Comparison of ENCODE assay signal across 23 cellular contexts in the genomic region with DNA sequence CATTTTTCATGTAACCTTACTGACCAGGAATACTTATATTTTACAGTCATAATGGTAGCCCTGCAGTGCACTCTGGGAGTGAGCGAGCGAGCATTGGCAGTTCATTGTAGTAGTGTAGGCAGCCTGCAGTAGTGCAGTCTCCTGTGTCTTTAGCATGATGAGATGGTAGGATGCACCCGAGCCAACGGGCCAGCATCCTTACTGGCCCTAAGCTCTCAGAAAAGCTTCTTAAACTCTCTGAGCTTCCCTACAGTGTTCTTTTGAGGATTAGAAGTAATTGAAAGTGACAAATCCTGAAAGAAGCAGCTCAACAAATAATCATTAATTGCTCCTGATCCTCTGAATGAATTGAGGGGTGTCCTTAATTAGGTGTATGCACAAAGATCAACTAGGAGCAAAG. TPM values are rescaled to one million over a fixed set of nuclear protein-coding genes. Genes with fewer than 3 reads are reported as not detected.
DNase-seq lines count a peak whose midpoint lies in the region; ATAC-seq, FAIRE-seq and TF ChIP-seq lines count a peak whose summit lies in the region.
"Had no signal": no experiment of that assay in that cellular context is flagged by ENCODE, and none has a peak within 500 bp of the region (broad histone marks: within the 10 kb centered on the region; RNA-seq: fewer than 3 reads in every experiment).

No MANE protein-coding gene starts in this region.

- ATAC-seq in GM23338 (peak; percentile 40; the same call in 2 of the 3 replicates), GM12878 (peak; percentile 61)
- ATAC-seq in activated T-cell treated with anti-CD3 and anti-CD28 coated beads, Interleukin-2, amount 50 U/mL, for 4 hours = no peak
- no peak for ATAC-seq in activated naive CD8-positive, alpha-beta T cell treated with anti-CD3 and anti-CD28 coated beads, Interleukin-2, amount 50 U/mL, for 24 hours
- ATAC-seq: SK-N-SH treated with all-trans-retinoic acid at 6 μM for 48 hours had no signal

- H3K9me3 ChIP-seq in OCI-LY1 (ENCODE audit: low read length) = no peaks in the 10 kb centered on the region
- no peaks in the 10 kb centered on the region for H3K9me3 ChIP-seq in GM12878 (replicated peaks; ENCODE audit: control insufficient read depth, insufficient read depth, low read length)
- H3K9me3 ChIP-seq in spleen = no peaks in the 10 kb centered on the region

- H3K4me3 ChIP-seq in GM23338 (no peak overlapping the region), OCI-LY1 (ENCODE audit: low read depth, low read length, poor library complexity, severe bottlenecking) (no peak overlapping the region), GM12878 (no peak overlapping the region), spleen (no peak overlapping the region)

- RAD21 ChIA-PET in GM12878 (lab: Charles Lee; ENCODE audit: unreplicated experiment) = interaction anchor here (0.6 to 2.5 kb wide), 8 partner anchors 10 to 223 kb away, joined by 3 to 6 read pairs (median 3); no protein-coding TSS in a partner anchor

- H3K4me3 Mint-ChIP-seq in GM23338 = no peak overlapping the region
- H3K4me3 Mint-ChIP-seq in activated T-cell treated with anti-CD3 and anti-CD28 coated beads, Interleukin-2, amount 50 U/mL, for 4 hours = no peak overlapping the region
- H3K4me3 Mint-ChIP-seq in activated naive CD8-positive, alpha-beta T cell treated with anti-CD3 and anti-CD28 coated beads, Interleukin-2, amount 50 U/mL, for 24 hours = no peak overlapping the region
- H3K4me3 Mint-ChIP-seq: CD14-positive monocyte had no signal

- no peaks in the 10 kb centered on the region for H4K20me1 ChIP-seq in GM23338 (replicated peaks; ENCODE audit: insufficient read depth)
- H4K20me1 ChIP-seq in OCI-LY1 (ENCODE audit: insufficient read depth, low read length) = no peaks in the 10 kb centered on the region
- H4K20me1 ChIP-seq in GM12878 (ENCODE audit: control insufficient read depth, insufficient read depth) = no peaks in the 10 kb centered on the region

- 87% methylated on average over 4 of the region's 4 CpGs for WGBS in GM12878 (ENCODE audit: insufficient coverage, insufficient replicate concordance, low lambda C conversion rate, missing lambda C conversion rate)
- WGBS in spleen, 5 donors = 85 to 91% (median 89%) methylated on average over 4 of the region's 4 CpGs

- H3K9ac ChIP-seq in OCI-LY1 (ENCODE audit: low read length) = no peak overlapping the region
- H3K9ac ChIP-seq in GM12878 (ENCODE audit: control insufficient read depth, insufficient read depth, low read length) = no peak overlapping the region

- no peak for TF ChIP-seq CTCF in GM23338 (conservative IDR thresholded peaks at IDR 0.05; ENCODE audit: low read depth in 2 of 2)
- TF ChIP-seq CTCF in OCI-LY1 (IDR thresholded peaks at IDR 0.05; ENCODE audit: low read length) = no peak
- TF ChIP-seq CTCF in GM12878 (IDR thresholded peaks at IDR 0.05 in 2 of 3, conservative IDR thresholded peaks at IDR 0.05 in 1 of 3; ENCODE audit: control insufficient read depth in 2 of 3, extremely low read depth in 1 of 3, insufficient read depth in 1 of 3, low read depth in 3 of 3, low read length in 3 of 3) = no peak
- no peak for TF ChIP-seq CTCF in spleen (IDR thresholded peaks at IDR 0.05 in 8 of 11, conservative IDR thresholded peaks at IDR 0.05 in 3 of 11)

- no peak for TF ChIP-seq RAD21 in GM12878 (IDR thresholded peaks at IDR 0.05; ENCODE audit: insufficient read depth, low read depth, low read length)

- H3K27ac Mint-ChIP-seq in GM23338 = no peak overlapping the region
- no peak overlapping the region for H3K27ac Mint-ChIP-seq in activated naive CD8-positive, alpha-beta T cell treated with anti-CD3 and anti-CD28 coated beads, Interleukin-2, amount 50 U/mL, for 24 hours

- CTCF ChIA-PET in GM12878 (lab: Yijun Ruan, JAX) = interaction anchor here (0.6 to 5.0 kb wide), 4 partner anchors 9 to 43 kb away, joined by 3 to 22 read pairs (median 3); no protein-coding TSS in a partner anchor

- DNase-seq in GM23338 (ENCODE audit: low spot score) = no peak
- DNase-seq in GM12878 (ENCODE audit: low read depth, low spot score) = no peak
- DNase-seq in spleen = no peak
- no peak for DNase-seq in A172 (ENCODE audit: low spot score)
- no peak for DNase-seq in activated T-cell treated with anti-CD3 and anti-CD28 coated beads, Interleukin-2, amount 50 U/mL, for 4 hours
- no peak for DNase-seq in activated naive CD8-positive, alpha-beta T cell treated with anti-CD3 and anti-CD28 coated beads, Interleukin-2, amount 50 U/mL, for 24 hours
- DNase-seq in activated CD4-positive, alpha-beta T cell treated with anti-CD3 and anti-CD28 coated beads, Interleukin-2, amount 50 U/mL, for 1 hour = no peak
- DNase-seq: ACHN, AML-193, DMS153, H7, KBM-7, NCI-H1417 treated with DMSO at 0.1 percent for 48 hours, NCI-H2029, NCI-H2171, NCI-H446 treated with DMSO at 0.1 percent for 48 hours, NCI-H748 treated with DMSO at 0.1 percent for 48 hours, Right ventricle myocardium superior had no signal

- FAIRE-seq in GM12878 (lab: Jason Lieb, UNC) = no peak
- FAIRE-seq: GM19239, RCC 7860 had no signal

- H3K4me1 ChIP-seq in GM23338 (ENCODE audit: insufficient read depth) (peaks cover 7% of the 10 kb centered on the region), OCI-LY1 (ENCODE audit: insufficient read depth, low read length, severe bottlenecking) (peaks cover 17% of the 10 kb centered on the region), GM12878 (ENCODE audit: control insufficient read depth, insufficient read depth, low read length) (peaks cover 17% of the 10 kb centered on the region), spleen (peaks cover 0 to 39% (median 5%) of the 10 kb centered on the region in 6 donors)

- H3K27ac ChIP-seq in GM23338 (ENCODE audit: low read depth) = no peak overlapping the region
- peak overlapping the region; percentile 84 for H3K27ac ChIP-seq in OCI-LY1 (ENCODE audit: low read depth, low read length, poor library complexity, severe bottlenecking)
- peak overlapping the region; percentile 58; the same call in 1 of the 2 replicates for H3K27ac ChIP-seq in GM12878 (ENCODE audit: control insufficient read depth, insufficient read depth)
- peak overlapping the region in 6 of 8 donors; percentile 51 to 90 (median 80) for H3K27ac ChIP-seq in spleen

- no peaks in the 10 kb centered on the region for H3K36me3 ChIP-seq in GM23338 (ENCODE audit: insufficient read depth)
- H3K36me3 ChIP-seq in OCI-LY1 (ENCODE audit: insufficient read depth, low read length) = peaks cover 59% of the 10 kb centered on the region
- H3K36me3 ChIP-seq in GM12878 (ENCODE audit: control insufficient read depth in 2 of 2, insufficient read depth in 2 of 2, low read length in 1 of 2) = peaks cover 7 to 9% of the 10 kb centered on the region in 2 experiments
- H3K36me3 ChIP-seq in spleen = peaks cover 0 to 83% (median 28%) of the 10 kb centered on the region in 6 donors

- H3K9me3 Mint-ChIP-seq in GM23338 = no peaks in the 10 kb centered on the region
- no peaks in the 10 kb centered on the region for H3K9me3 Mint-ChIP-seq in activated T-cell treated with anti-CD3 and anti-CD28 coated beads, Interleukin-2, amount 50 U/mL, for 4 hours
- H3K9me3 Mint-ChIP-seq in activated naive CD8-positive, alpha-beta T cell treated with anti-CD3 and anti-CD28 coated beads, Interleukin-2, amount 50 U/mL, for 24 hours = no peaks in the 10 kb centered on the region
- H3K9me3 Mint-ChIP-seq: CD14-positive monocyte had no signal

- H3K9me2 ChIP-seq in GM23338 (ENCODE audit: insufficient read depth) (no peaks in the 10 kb centered on the region), OCI-LY1 (ENCODE audit: low read depth, low read length) (no peaks in the 10 kb centered on the region)

- H3K27me3 ChIP-seq in GM23338 (ENCODE audit: insufficient read depth) = no peaks in the 10 kb centered on the region
- no peaks in the 10 kb centered on the region for H3K27me3 ChIP-seq in OCI-LY1 (ENCODE audit: insufficient read depth, low read length)
- H3K27me3 ChIP-seq in GM12878 (replicated peaks in 1 of 2; ENCODE audit: control insufficient read depth in 2 of 2, insufficient read depth in 2 of 2, low read length in 1 of 2) = no peaks in the 10 kb centered on the region
- no peaks in the 10 kb centered on the region for H3K27me3 ChIP-seq in spleen (replicated peaks in 1 of 7)

- SMC1A ChIA-PET in GM12878 (lab: Charles Lee; ENCODE audit: uncharacterized antibody, unreplicated experiment) = interaction anchor here (0.9 to 3.2 kb wide), 7 partner anchors 10 to 225 kb away, joined by 3 to 12 read pairs (median 3); no protein-coding TSS in a partner anchor

- H3K4me1 Mint-ChIP-seq in GM23338 = peaks cover 16% of the 10 kb centered on the region
- peaks cover 2% of the 10 kb centered on the region for H3K4me1 Mint-ChIP-seq in activated T-cell treated with anti-CD3 and anti-CD28 coated beads, Interleukin-2, amount 50 U/mL, for 4 hours (ENCODE audit: low read depth)
- no peaks in the 10 kb centered on the region for H3K4me1 Mint-ChIP-seq in activated naive CD8-positive, alpha-beta T cell treated with anti-CD3 and anti-CD28 coated beads, Interleukin-2, amount 50 U/mL, for 24 hours

- no TSS peak for BruUV-seq in GM12878 (replicated peaks; lab: Mats Ljungman, UMichigan)

- intact Hi-C loops in GM12878 (cut with micrococcal nuclease; ENCODE audit: unreplicated experiment) (no loop called here), spleen (cut with DNase I; ENCODE audit: low total_unique reads) (no loop called here)

- H3K79me2 ChIP-seq in GM23338 (replicated peaks; ENCODE audit: insufficient read depth) (no peaks in the 10 kb centered on the region), OCI-LY1 (ENCODE audit: insufficient read depth, low read length) (no peaks in the 10 kb centered on the region), GM12878 (ENCODE audit: control insufficient read depth, insufficient read depth, low read length) (no peaks in the 10 kb centered on the region)

- H3K36me3 Mint-ChIP-seq in GM23338 (ENCODE audit: low read depth) = peaks cover 13% of the 10 kb centered on the region
- H3K36me3 Mint-ChIP-seq in activated T-cell treated with anti-CD3 and anti-CD28 coated beads, Interleukin-2, amount 50 U/mL, for 4 hours (ENCODE audit: insufficient read depth) = peaks cover 19% of the 10 kb centered on the region
- peaks cover 11% of the 10 kb centered on the region for H3K36me3 Mint-ChIP-seq in activated naive CD8-positive, alpha-beta T cell treated with anti-CD3 and anti-CD28 coated beads, Interleukin-2, amount 50 U/mL, for 24 hours (ENCODE audit: low read depth)

- H3K4me2 ChIP-seq in GM23338 (no peak overlapping the region), OCI-LY1 (ENCODE audit: low read length) (no peak overlapping the region), GM12878 (ENCODE audit: control insufficient read depth, insufficient read depth) (no peak overlapping the region)

- TF ChIP-seq POLR2A in GM12878 (IDR thresholded peaks at IDR 0.05; ENCODE audit: low read depth, low read length) (no peak), spleen (IDR thresholded peaks at IDR 0.05) (no peak)

- in situ Hi-C loops in GM12878 (cut with MboI) = no loop called here

- POLR2A ChIA-PET in GM12878 (lab: Charles Lee) = no interaction called here

- TF ChIP-seq EP300 in GM12878 (IDR thresholded peaks at IDR 0.05; ENCODE audit: borderline replicate concordance in 1 of 2, control insufficient read depth in 1 of 2, low read depth in 2 of 2, low read length in 2 of 2) = no peak

- H2AFZ ChIP-seq in GM23338 = no peak overlapping the region
- no peak overlapping the region for H2AFZ ChIP-seq in OCI-LY1 (ENCODE audit: low read length)
- no peak overlapping the region for H2AFZ ChIP-seq in GM12878 (ENCODE audit: control insufficient read depth, low read depth, low read length)

- peaks cover 9% of the 10 kb centered on the region for H3K27me3 Mint-ChIP-seq in GM23338 (ENCODE audit: insufficient read depth, low read depth, poor library complexity)
- H3K27me3 Mint-ChIP-seq in activated T-cell treated with anti-CD3 and anti-CD28 coated beads, Interleukin-2, amount 50 U/mL, for 4 hours (ENCODE audit: low read depth) = no peaks in the 10 kb centered on the region
- H3K27me3 Mint-ChIP-seq in activated naive CD8-positive, alpha-beta T cell treated with anti-CD3 and anti-CD28 coated beads, Interleukin-2, amount 50 U/mL, for 24 hours = no peaks in the 10 kb centered on the region

- H3F3A ChIP-seq in GM23338 (replicated peaks; ENCODE audit: low read depth) = 0 out of 2 replicates have a peak, but pooled peaks cover 4% of the 10 kb centered on the region
- H3F3A ChIP-seq in OCI-LY1 (ENCODE audit: insufficient read depth, low read length) = no peaks in the 10 kb centered on the region

RNA-seq across cellular contexts. Expression of a gene that starts 20.9 kb away (rescaled TPM):
- total RNA-seq in GM23338 (2014; rRNA removed; shearing (Covaris generic)) = 6.4 and 7.0 TPM in 2 replicates
- 2.6 and 4.4 TPM in 2 replicates for polyA plus RNA-seq in GM23338 (2016; fragmentation: Nextera tagmentation; extraction: Ambion mirVana)
- 52.8 and 65.8 TPM in 2 replicates for total RNA-seq in GM12878 (2013; cell fraction: nucleolus; rRNA removed)
- total RNA-seq in GM12878 (2014; rRNA removed) = 11.7 and 15.5 TPM in 2 replicates
- 7.8 and 8.8 TPM in 2 replicates for total RNA-seq in GM12878 (2014; rRNA removed; fragmentation: Illumina TruSeq; extraction: Trizol)
- 11.5 and 11.8 TPM in 2 replicates for total RNA-seq in GM12878 (2021)
- polyA plus RNA-seq in GM12878 (2011; ENCODE audit: low read depth) = 4.4 TPM
- 3.0 and 5.1 TPM in 2 replicates for polyA plus RNA-seq in GM12878 (2011; rRNA removed)
- 4.5 TPM in 2 replicates for polyA plus RNA-seq in GM12878 (2011; cell fraction: cytosol; rRNA removed)
- polyA plus RNA-seq in GM12878 (2011; cell fraction: nucleus; rRNA removed) = 23.5 and 26.3 TPM in 2 replicates
- 7.2 and 8.6 TPM in 2 replicates for polyA plus RNA-seq in GM12878 (2012)
- polyA plus RNA-seq in GM12878 (2014; fragmentation: Illumina TruSeq; extraction: Trizol) = 6.5 and 8.2 TPM in 2 replicates
- polyA plus RNA-seq in GM12878 (2014; fragmentation: Nextera tagmentation; extraction: Ambion mirVana) = under 1 TPM; 0.40 to 0.53 TPM
- 8.9 and 9.5 TPM in 2 replicates for polyA plus RNA-seq in GM12878 (2014; rRNA removed)
- 1 to 10 TPM; 4.7 to 4.9 TPM for polyA plus RNA-seq in GM12878 (2016; fragmentation: Nextera tagmentation; extraction: Ambion mirVana)
- 36.6 and 38.0 TPM in 2 replicates for polyA minus RNA-seq in GM12878 (2011; rRNA and poly(A)+ RNA removed)
- polyA minus RNA-seq in GM12878 (2011; cell fraction: cytosol; rRNA and poly(A)+ RNA removed) = 1.6 and 1.9 TPM in 2 replicates
- polyA minus RNA-seq in GM12878 (2011; cell fraction: nucleus; rRNA and poly(A)+ RNA removed) = 29.6 and 48.5 TPM in 2 replicates
- 10 to 100 TPM; 15.9 to 35.3 (median 28.6) TPM for total RNA-seq in spleen
- polyA plus RNA-seq in spleen = 10 to 100 TPM in 1 of 3 donors, 1 to 10 TPM in 2; 4.6 to 11.9 (median 8.9) TPM
- total RNA-seq in A172 (2014; rRNA removed; shearing (Covaris generic)) = 9.9 and 10.6 TPM in 2 replicates
- total RNA-seq in activated T-cell treated with anti-CD3 and anti-CD28 coated beads, Interleukin-2, amount 50 U/mL, for 4 hours = 10 to 100 TPM; 11.9 to 16.4 (median 13.2) TPM

Comparison
In these comparisons a context has a peak if more than half of its experiments do, and no peak if none do; other contexts are left out.
1. ATAC-seq: peak in GM23338 (single experiment) and GM12878 (single experiment); none in activated T-cell treated with anti-CD3 and anti-CD28 coated beads, Interleukin-2, amount 50 U/mL, for 4 hours (0 of 2) and activated naive CD8-positive, alpha-beta T cell treated with anti-CD3 and anti-CD28 coated beads, Interleukin-2, amount 50 U/mL, for 24 hours (single experiment).